8 cellular contexts compared by ENCODE assay signal in the genomic region with DNA sequence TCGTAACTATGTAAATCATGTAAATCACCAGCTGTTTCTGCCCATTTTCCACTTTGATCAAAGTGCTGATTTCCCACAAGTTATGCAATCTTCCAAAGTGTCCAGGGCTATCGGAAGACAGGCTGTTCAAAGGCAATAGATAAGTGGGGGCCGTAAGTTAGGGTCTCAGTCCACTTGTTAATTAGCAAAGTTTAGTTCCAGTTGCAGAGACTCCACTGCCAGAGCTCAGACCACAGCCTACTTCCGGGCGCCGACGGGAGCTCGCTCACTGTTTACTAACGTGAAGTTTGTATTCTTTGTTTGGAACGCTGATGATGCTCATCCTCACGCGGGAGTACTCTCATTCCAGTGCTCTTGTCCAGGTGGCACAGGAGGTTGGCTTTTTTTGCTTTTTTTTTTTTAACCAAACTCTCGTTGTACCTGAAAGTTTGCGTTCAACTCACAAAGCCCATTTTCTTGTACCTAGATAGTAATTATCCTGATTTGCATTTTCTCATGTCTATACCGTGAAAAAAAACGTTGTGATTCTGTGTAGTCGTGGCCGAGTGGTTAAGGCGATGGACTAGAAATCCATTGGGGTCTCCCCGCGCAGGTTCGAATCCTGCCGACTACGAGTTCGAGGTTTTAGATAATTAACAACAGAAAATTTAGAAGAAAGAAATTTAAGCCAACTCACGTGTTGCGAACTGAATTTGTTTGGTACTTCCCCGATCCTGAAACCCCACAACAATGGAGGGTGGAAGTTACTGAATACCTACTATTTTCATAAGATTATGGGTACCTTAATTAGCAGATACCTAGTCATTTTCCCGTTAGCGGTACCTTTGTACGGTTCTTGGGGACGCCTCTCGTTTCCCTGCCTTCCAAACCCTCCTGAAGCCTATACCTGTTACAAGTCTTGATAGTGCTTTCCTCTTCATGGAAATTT. TPM values are rescaled to one million over a fixed set of nuclear protein-coding genes. Genes with fewer than 3 reads are reported as not detected.
DNase-seq lines count a peak whose midpoint lies in the region; ATAC-seq and TF ChIP-seq lines count a peak whose summit lies in the region.

No MANE protein-coding gene starts in this region.

- H3K27me3 ChIP-seq in gastroesophageal sphincter (peaks cover 40% of the 10 kb centered on the region), parathyroid adenoma (ENCODE audit: control insufficient read depth, insufficient read depth, low read length) (peaks cover 18% of the 10 kb centered on the region), uterus (peaks cover 0 to 7% of the 10 kb centered on the region in 2 donors)

- peak; percentile 56 for ATAC-seq in GM21367 (IDR thresholded peaks at IDR 0.05; ENCODE audit: unreplicated experiment)
- ATAC-seq in gastroesophageal sphincter = peak; percentile 54

- no peaks in the 10 kb centered on the region for H3K36me3 ChIP-seq in gastroesophageal sphincter
- no peaks in the 10 kb centered on the region for H3K36me3 ChIP-seq in parathyroid adenoma (ENCODE audit: control insufficient read depth, insufficient read depth, low read length)
- no peaks in the 10 kb centered on the region for H3K36me3 ChIP-seq in uterus

- H3K79me2 ChIP-seq in parathyroid adenoma = no peaks in the 10 kb centered on the region

- TF ChIP-seq EP300 in gastroesophageal sphincter (IDR thresholded peaks at IDR 0.05) = no peak

- peak overlapping the region in 3 of 4 donors; percentile 20 to 32 (median 29) for H3K27ac ChIP-seq in gastroesophageal sphincter
- H3K27ac ChIP-seq in parathyroid adenoma = no peak overlapping the region
- H3K27ac ChIP-seq in uterus = peak overlapping the region; percentile 65 to 76

- intact Hi-C loops in CD14-positive monocyte (cut with micrococcal nuclease) = no loop called here
- intact Hi-C loops in uterus (cut with DNase I; ENCODE audit: low total_unique reads) = no loop called here

- peak overlapping the region; percentile 62 for H3K4me2 ChIP-seq in parathyroid adenoma (ENCODE audit: low read length)

- H3K9me3 Mint-ChIP-seq in CD14-positive monocyte (peaks cover 0 to 8% (median 2%) of the 10 kb centered on the region in 7 donors), IgD-negative memory B cell (no peaks in the 10 kb centered on the region)

- peaks cover 0 to 19% (median 2%) of the 10 kb centered on the region in 3 donors for H3K4me1 ChIP-seq in gastroesophageal sphincter
- no peaks in the 10 kb centered on the region for H3K4me1 ChIP-seq in parathyroid adenoma
- no peaks in the 10 kb centered on the region for H3K4me1 ChIP-seq in uterus

- H3K36me3 Mint-ChIP-seq in CD14-positive monocyte (no peaks in the 10 kb centered on the region), IgD-negative memory B cell (no peaks in the 10 kb centered on the region)

- TF ChIP-seq POLR2A in gastroesophageal sphincter (IDR thresholded peaks at IDR 0.05) = no peak
- TF ChIP-seq POLR2A in uterus (IDR thresholded peaks at IDR 0.05) = no peak

- H3K9me3 ChIP-seq in gastroesophageal sphincter (no peaks in the 10 kb centered on the region), parathyroid adenoma (ENCODE audit: control insufficient read depth, low read length) (no peaks in the 10 kb centered on the region), uterus (no peaks in the 10 kb centered on the region)

- 2% methylated on average over 24 to 30 of the region's 33 CpGs for WGBS in gastroesophageal sphincter (ENCODE audit: low coverage in 1 of 2), 2 donors

- H3K4me3 ChIP-seq in gastroesophageal sphincter = peak overlapping the region; percentile 25 to 46
- peak overlapping the region; percentile 49 for H3K4me3 ChIP-seq in parathyroid adenoma (ENCODE audit: low read depth, low read length)
- H3K4me3 ChIP-seq in uterus = peak overlapping the region; percentile 39 to 52

- H3K4me1 Mint-ChIP-seq in CD14-positive monocyte (peaks cover 18% of the 10 kb centered on the region), IgD-negative memory B cell (peaks cover 23 to 34% (median 28%) of the 10 kb centered on the region in 3 donors)

- TF ChIP-seq CTCF in CD14-positive monocyte (IDR thresholded peaks at IDR 0.05) (no peak), gastroesophageal sphincter (IDR thresholded peaks at IDR 0.05) (no peak), parathyroid adenoma (IDR thresholded peaks at IDR 0.05) (no peak), uterus (IDR thresholded peaks at IDR 0.05) (no peak)

- H3K27me3 Mint-ChIP-seq in CD14-positive monocyte (ENCODE audit: low read depth in 3 of 3) (peaks cover 41 to 76% (median 55%) of the 10 kb centered on the region in 3 donors), IgD-negative memory B cell (peaks cover 9% of the 10 kb centered on the region)

- H3K9ac ChIP-seq in parathyroid adenoma = no peak overlapping the region

- no peak overlapping the region for H3K27ac Mint-ChIP-seq in CD14-positive monocyte
- peak overlapping the region; percentile 95 to 98 (median 98) for H3K27ac Mint-ChIP-seq in IgD-negative memory B cell

- no peak for DNase-seq in CD14-positive monocyte (ENCODE audit: low spot score)
- peak; percentile 69 to 78 for DNase-seq in SHP77 (lab: John Stamatoyannopoulos, UW)
- DNase-seq in activated effector memory CD4-positive, alpha-beta T cell treated with Interleukin-2 at 50 U/mL for 16 hours = peak; percentile 30
- peak; percentile 74 to 80 for DNase-seq in uterus

- H3K4me3 Mint-ChIP-seq in CD14-positive monocyte (peak overlapping the region; percentile 73 to 88), IgD-negative memory B cell (peak overlapping the region; percentile 81 to 96 (median 94))

- peak overlapping the region; percentile 44 for H2AFZ ChIP-seq in parathyroid adenoma

RNA-seq across cellular contexts. Expression of a gene that starts 29.9 kb away (rescaled TPM):
- polyA plus RNA-seq in CD14-positive monocyte (1 to 10 TPM; 1.5 TPM), IgD-negative memory B cell (9.0 TPM)
- total RNA-seq in gastroesophageal sphincter (1 to 10 TPM; 5.0 to 9.0 (median 8.5) TPM), uterus (10 to 100 TPM in 2 of 4 donors, 1 to 10 TPM in 2; 3.8 to 28.3 (median 10.7) TPM)

Comparison
In these comparisons a context has a peak if more than half of its experiments do, and no peak if none do; other contexts are left out.
1. H3K27ac Mint-ChIP-seq: peak in IgD-negative memory B cell (3 of 3); none in CD14-positive monocyte (0 of 7).
2. Peak in every context shown above with its lines, with median percentiles within 50 percentile points of each other: H3K4me3 ChIP-seq.